1 cellular context compared by ENCODE assay signal in genomic region chr2:43424262-43425207, GRCh38.
TF ChIP-seq lines count a peak whose summit lies in the region.

No MANE protein-coding gene starts in this region.

TF ChIP-seq in HepG2, 621 proteins besides CTCF, POLR2A, EP300 and RAD21 (continued from another document and continues in another):
- TF ChIP-seq HMGXB3 (CRISPR knock-in tag; IDR thresholded peaks at IDR 0.05; ENCODE audit: borderline replicate concordance) (no peak), SMAD3 (CRISPR knock-in tag; IDR thresholded peaks at IDR 0.05) (peak; percentile 88; the same call in 1 of the 2 replicates), ZNF382 (CRISPR knock-in tag; IDR thresholded peaks at IDR 0.05; ENCODE audit: borderline replicate concordance) (no peak), EHMT2 (IDR thresholded peaks at IDR 0.05; ENCODE audit: borderline replicate concordance, low read depth, low read length) (peak; percentile 53), NFIB (CRISPR knock-in tag; IDR thresholded peaks at IDR 0.05; ENCODE audit: borderline replicate concordance) (no peak), POLR2G (IDR thresholded peaks at IDR 0.05; ENCODE audit: low read depth, low read length) (no peak), KLF9 (CRISPR knock-in tag; IDR thresholded peaks at IDR 0.05; ENCODE audit: low read depth) (no peak; the same call in 1 of the 2 replicates), RFX5 (IDR thresholded peaks at IDR 0.05; ENCODE audit: low read depth, low read length) (no peak), BCLAF1 (IDR thresholded peaks at IDR 0.05) (no peak), BRCA1 (CRISPR knock-in tag; IDR thresholded peaks at IDR 0.05) (no peak), ZXDC (CRISPR knock-in tag; IDR thresholded peaks at IDR 0.05) (no peak), SIN3A (IDR thresholded peaks at IDR 0.05; ENCODE audit: borderline replicate concordance, low read depth, low read length) (no peak), GATA4 (IDR thresholded peaks at IDR 0.05; ENCODE audit: borderline replicate concordance, low read depth) (peak; percentile 79; the same call in 1 of the 2 replicates), ZNF30 (CRISPR knock-in tag; IDR thresholded peaks at IDR 0.05) (no peak), ZC3H4 (CRISPR knock-in tag; IDR thresholded peaks at IDR 0.05; ENCODE audit: borderline replicate concordance) (no peak), ZNF607 (CRISPR knock-in tag; IDR thresholded peaks at IDR 0.05; ENCODE audit: borderline replicate concordance) (no peak; the same call in 1 of the 2 replicates), ESRRA (CRISPR knock-in tag; IDR thresholded peaks at IDR 0.05; ENCODE audit: low read depth) (no peak), ZNF775 (CRISPR knock-in tag; IDR thresholded peaks at IDR 0.05; ENCODE audit: borderline replicate concordance) (no peak), MEIS2 (CRISPR knock-in tag; IDR thresholded peaks at IDR 0.05) (no peak), ZNF253 (CRISPR knock-in tag; IDR thresholded peaks at IDR 0.05; ENCODE audit: borderline replicate concordance) (no peak), SPEN (CRISPR knock-in tag; IDR thresholded peaks at IDR 0.05; ENCODE audit: low read depth) (no peak; the same call in 1 of the 2 replicates), KDM2A (CRISPR knock-in tag; IDR thresholded peaks at IDR 0.05; ENCODE audit: borderline replicate concordance, low read depth) (no peak), RARG (CRISPR knock-in tag; IDR thresholded peaks at IDR 0.05; ENCODE audit: low read depth) (no peak)
- TF ChIP-seq, protein P1, sequence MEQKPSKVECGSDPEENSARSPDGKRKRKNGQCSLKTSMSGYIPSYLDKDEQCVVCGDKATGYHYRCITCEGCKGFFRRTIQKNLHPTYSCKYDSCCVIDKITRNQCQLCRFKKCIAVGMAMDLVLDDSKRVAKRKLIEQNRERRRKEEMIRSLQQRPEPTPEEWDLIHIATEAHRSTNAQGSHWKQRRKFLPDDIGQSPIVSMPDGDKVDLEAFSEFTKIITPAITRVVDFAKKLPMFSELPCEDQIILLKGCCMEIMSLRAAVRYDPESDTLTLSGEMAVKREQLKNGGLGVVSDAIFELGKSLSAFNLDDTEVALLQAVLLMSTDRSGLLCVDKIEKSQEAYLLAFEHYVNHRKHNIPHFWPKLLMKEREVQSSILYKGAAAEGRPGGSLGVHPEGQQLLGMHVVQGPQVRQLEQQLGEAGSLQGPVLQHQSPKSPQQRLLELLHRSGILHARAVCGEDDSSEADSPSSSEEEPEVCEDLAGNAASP (CRISPR knock-in tag; IDR thresholded peaks at IDR 0.05; ENCODE audit: borderline replicate concordance) = peak; percentile 69; the same call in 1 of the 2 replicates
- TF ChIP-seq, protein P2, sequence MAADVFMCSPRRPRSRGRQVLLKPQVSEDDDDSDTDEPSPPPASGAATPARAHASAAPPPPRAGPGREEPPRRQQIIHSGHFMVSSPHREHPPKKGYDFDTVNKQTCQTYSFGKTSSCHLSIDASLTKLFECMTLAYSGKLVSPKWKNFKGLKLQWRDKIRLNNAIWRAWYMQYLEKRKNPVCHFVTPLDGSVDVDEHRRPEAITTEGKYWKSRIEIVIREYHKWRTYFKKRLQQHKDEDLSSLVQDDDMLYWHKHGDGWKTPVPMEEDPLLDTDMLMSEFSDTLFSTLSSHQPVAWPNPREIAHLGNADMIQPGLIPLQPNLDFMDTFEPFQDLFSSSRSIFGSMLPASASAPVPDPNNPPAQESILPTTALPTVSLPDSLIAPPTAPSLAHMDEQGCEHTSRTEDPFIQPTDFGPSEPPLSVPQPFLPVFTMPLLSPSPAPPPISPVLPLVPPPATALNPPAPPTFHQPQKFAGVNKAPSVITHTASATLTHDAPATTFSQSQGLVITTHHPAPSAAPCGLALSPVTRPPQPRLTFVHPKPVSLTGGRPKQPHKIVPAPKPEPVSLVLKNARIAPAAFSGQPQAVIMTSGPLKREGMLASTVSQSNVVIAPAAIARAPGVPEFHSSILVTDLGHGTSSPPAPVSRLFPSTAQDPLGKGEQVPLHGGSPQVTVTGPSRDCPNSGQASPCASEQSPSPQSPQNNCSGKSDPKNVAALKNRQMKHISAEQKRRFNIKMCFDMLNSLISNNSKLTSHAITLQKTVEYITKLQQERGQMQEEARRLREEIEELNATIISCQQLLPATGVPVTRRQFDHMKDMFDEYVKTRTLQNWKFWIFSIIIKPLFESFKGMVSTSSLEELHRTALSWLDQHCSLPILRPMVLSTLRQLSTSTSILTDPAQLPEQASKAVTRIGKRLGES (CRISPR knock-in tag; IDR thresholded peaks at IDR 0.05; ENCODE audit: borderline replicate concordance) = no peak
- TF ChIP-seq, protein P3, sequence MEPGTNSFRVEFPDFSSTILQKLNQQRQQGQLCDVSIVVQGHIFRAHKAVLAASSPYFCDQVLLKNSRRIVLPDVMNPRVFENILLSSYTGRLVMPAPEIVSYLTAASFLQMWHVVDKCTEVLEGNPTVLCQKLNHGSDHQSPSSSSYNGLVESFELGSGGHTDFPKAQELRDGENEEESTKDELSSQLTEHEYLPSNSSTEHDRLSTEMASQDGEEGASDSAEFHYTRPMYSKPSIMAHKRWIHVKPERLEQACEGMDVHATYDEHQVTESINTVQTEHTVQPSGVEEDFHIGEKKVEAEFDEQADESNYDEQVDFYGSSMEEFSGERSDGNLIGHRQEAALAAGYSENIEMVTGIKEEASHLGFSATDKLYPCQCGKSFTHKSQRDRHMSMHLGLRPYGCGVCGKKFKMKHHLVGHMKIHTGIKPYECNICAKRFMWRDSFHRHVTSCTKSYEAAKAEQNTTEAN (CRISPR knock-in tag; conservative IDR thresholded peaks at IDR 0.05) = 0 out of 2 replicates have a peak, but pooled peaks have one; percentile 47
- TF ChIP-seq, protein P4, sequence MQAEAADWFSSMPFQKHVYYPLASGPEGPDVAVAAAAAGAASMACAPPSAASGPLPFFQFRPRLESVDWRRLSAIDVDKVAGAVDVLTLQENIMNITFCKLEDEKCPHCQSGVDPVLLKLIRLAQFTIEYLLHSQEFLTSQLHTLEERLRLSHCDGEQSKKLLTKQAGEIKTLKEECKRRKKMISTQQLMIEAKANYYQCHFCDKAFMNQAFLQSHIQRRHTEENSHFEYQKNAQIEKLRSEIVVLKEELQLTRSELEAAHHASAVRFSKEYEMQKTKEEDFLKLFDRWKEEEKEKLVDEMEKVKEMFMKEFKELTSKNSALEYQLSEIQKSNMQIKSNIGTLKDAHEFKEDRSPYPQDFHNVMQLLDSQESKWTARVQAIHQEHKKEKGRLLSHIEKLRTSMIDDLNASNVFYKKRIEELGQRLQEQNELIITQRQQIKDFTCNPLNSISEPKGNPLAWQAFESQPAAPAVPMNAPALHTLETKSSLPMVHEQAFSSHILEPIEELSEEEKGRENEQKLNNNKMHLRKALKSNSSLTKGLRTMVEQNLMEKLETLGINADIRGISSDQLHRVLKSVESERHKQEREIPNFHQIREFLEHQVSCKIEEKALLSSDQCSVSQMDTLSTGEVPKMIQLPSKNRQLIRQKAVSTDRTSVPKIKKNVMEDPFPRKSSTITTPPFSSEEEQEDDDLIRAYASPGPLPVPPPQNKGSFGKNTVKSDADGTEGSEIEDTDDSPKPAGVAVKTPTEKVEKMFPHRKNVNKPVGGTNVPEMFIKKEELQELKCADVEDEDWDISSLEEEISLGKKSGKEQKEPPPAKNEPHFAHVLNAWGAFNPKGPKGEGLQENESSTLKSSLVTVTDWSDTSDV (CRISPR knock-in tag; IDR thresholded peaks at IDR 0.05) = no peak
- TF ChIP-seq, protein P5, sequence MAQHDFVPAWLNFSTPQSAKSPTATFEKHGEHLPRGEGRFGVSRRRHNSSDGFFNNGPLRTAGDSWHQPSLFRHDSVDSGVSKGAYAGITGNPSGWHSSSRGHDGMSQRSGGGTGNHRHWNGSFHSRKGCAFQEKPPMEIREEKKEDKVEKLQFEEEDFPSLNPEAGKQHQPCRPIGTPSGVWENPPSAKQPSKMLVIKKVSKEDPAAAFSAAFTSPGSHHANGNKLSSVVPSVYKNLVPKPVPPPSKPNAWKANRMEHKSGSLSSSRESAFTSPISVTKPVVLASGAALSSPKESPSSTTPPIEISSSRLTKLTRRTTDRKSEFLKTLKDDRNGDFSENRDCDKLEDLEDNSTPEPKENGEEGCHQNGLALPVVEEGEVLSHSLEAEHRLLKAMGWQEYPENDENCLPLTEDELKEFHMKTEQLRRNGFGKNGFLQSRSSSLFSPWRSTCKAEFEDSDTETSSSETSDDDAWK (CRISPR knock-in tag; IDR thresholded peaks at IDR 0.05) = no peak
- TF ChIP-seq, protein P6, sequence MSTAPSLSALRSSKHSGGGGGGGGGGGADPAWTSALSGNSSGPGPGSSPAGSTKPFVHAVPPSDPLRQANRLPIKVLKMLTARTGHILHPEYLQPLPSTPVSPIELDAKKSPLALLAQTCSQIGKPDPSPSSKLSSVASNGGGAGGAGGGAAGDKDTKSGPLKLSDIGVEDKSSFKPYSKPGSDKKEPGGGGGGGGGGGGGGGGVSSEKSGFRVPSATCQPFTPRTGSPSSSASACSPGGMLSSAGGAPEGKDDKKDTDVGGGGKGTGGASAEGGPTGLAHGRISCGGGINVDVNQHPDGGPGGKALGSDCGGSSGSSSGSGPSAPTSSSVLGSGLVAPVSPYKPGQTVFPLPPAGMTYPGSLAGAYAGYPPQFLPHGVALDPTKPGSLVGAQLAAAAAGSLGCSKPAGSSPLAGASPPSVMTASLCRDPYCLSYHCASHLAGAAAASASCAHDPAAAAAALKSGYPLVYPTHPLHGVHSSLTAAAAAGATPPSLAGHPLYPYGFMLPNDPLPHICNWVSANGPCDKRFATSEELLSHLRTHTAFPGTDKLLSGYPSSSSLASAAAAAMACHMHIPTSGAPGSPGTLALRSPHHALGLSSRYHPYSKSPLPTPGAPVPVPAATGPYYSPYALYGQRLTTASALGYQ (CRISPR knock-in tag; IDR thresholded peaks at IDR 0.05) = peak; percentile 93
- TF ChIP-seq, protein P7, sequence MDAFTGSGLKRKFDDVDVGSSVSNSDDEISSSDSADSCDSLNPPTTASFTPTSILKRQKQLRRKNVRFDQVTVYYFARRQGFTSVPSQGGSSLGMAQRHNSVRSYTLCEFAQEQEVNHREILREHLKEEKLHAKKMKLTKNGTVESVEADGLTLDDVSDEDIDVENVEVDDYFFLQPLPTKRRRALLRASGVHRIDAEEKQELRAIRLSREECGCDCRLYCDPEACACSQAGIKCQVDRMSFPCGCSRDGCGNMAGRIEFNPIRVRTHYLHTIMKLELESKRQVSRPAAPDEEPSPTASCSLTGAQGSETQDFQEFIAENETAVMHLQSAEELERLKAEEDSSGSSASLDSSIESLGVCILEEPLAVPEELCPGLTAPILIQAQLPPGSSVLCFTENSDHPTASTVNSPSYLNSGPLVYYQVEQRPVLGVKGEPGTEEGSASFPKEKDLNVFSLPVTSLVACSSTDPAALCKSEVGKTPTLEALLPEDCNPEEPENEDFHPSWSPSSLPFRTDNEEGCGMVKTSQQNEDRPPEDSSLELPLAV (CRISPR knock-in tag; conservative IDR thresholded peaks at IDR 0.05; ENCODE audit: low read depth) = no peak
